9 cellular contexts compared by ENCODE assay signal in the genomic region with DNA sequence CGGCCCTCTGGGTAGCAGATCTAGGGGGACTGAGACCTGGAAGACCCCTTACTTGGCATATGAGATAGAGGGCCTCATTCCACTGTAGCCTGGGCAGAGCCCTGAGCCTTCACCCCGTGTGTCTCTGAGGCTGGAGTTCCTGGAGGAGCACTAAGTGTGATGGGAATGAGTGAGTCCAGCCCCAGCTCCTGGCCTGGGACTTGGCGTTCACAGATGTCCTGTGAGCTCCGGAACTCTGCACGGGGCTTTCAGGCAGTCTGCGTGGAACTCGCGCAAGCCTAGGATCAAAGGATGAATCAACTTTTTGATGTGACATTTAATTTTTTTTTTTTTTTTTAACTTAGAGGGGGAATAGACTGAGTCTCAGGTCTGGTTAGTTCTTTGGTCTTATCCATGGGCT. TPM values are rescaled to one million over a fixed set of nuclear protein-coding genes. Genes with fewer than 3 reads are reported as not detected.
A peak's percentile ranks its signal among the peaks of the same experiment; 100 is the strongest.
DNase-seq lines count a peak whose midpoint lies in the region; ATAC-seq and TF ChIP-seq lines count a peak whose summit lies in the region.
"Had no signal": no experiment of that assay in that cellular context is flagged by ENCODE, and none has a peak within 500 bp of the region (broad histone marks: within the 10 kb centered on the region; RNA-seq: fewer than 3 reads in every experiment).

No MANE protein-coding gene starts in this region.

- H3K4me1 ChIP-seq in lower lobe of right lung (no peaks in the 10 kb centered on the region), stomach smooth muscle (ENCODE audit: control insufficient read depth, insufficient read depth, low read length) (peaks cover 27% of the 10 kb centered on the region)

- peak overlapping the region; percentile 72 for H3K4me3 ChIP-seq in lower lobe of right lung
- peak overlapping the region; percentile 19 to 84 for H3K4me3 ChIP-seq in stomach smooth muscle (ENCODE audit: low read length in 2 of 2)

- intact Hi-C loops in activated CD4-positive, alpha-beta memory T cell treated with anti-CD3 and anti-CD28 coated beads for 36 hours (cut with micrococcal nuclease) = no loop called here
- intact Hi-C loops in activated T-helper 1 cell treated with anti-CD3 and anti-CD28 coated beads, Interleukin-12 subunit alpha, Interleukin-12 subunit beta, Interleukin-2, Interleukin-4 antibody, amounts not matched to agents 30 ng/mL and 10 ng/mL and 1 ng/mL, durations not matched to agents 14 hours and 24 hours and 36 hours (cut with micrococcal nuclease) = no loop called here
- intact Hi-C loops in lower lobe of right lung (cut with DNase I) = no loop called here

- peak overlapping the region; percentile 38 for H3K4me3 Mint-ChIP-seq in activated CD4-positive, alpha-beta memory T cell treated with anti-CD3 and anti-CD28 coated beads for 36 hours
- H3K4me3 Mint-ChIP-seq in activated CD4-positive, alpha-beta memory T cell treated with anti-CD3 and anti-CD28 coated beads, Interleukin-2, amount 10 ng/mL, durations not matched to agents 7 days and 5 days = no peak overlapping the region
- H3K4me3 Mint-ChIP-seq in activated T-helper 1 cell treated with anti-CD3 and anti-CD28 coated beads, Interleukin-12 subunit alpha, Interleukin-12 subunit beta, Interleukin-2, Interleukin-4 antibody, amounts not matched to agents 30 ng/mL and 10 ng/mL and 1 ng/mL, durations not matched to agents 14 hours and 24 hours and 36 hours = peak overlapping the region; percentile 70

- no peaks in the 10 kb centered on the region for H3K27me3 Mint-ChIP-seq in activated CD4-positive, alpha-beta memory T cell treated with anti-CD3 and anti-CD28 coated beads for 36 hours
- H3K27me3 Mint-ChIP-seq in activated CD4-positive, alpha-beta memory T cell treated with anti-CD3 and anti-CD28 coated beads, Interleukin-2, amount 10 ng/mL, durations not matched to agents 7 days and 5 days = peaks cover 33% of the 10 kb centered on the region
- peaks cover 38% of the 10 kb centered on the region for H3K27me3 Mint-ChIP-seq in activated T-helper 1 cell treated with anti-CD3 and anti-CD28 coated beads, Interleukin-12 subunit alpha, Interleukin-12 subunit beta, Interleukin-2, Interleukin-4 antibody, amounts not matched to agents 30 ng/mL and 10 ng/mL and 1 ng/mL, durations not matched to agents 14 hours and 24 hours and 36 hours (ENCODE audit: insufficient read depth)

- peaks cover 7% of the 10 kb centered on the region for H3K4me1 Mint-ChIP-seq in activated CD4-positive, alpha-beta memory T cell treated with anti-CD3 and anti-CD28 coated beads for 36 hours (ENCODE audit: low read depth)
- H3K4me1 Mint-ChIP-seq in activated CD4-positive, alpha-beta memory T cell treated with anti-CD3 and anti-CD28 coated beads, Interleukin-2, amount 10 ng/mL, durations not matched to agents 7 days and 5 days = peaks cover 9% of the 10 kb centered on the region
- H3K4me1 Mint-ChIP-seq in activated T-helper 1 cell treated with anti-CD3 and anti-CD28 coated beads, Interleukin-12 subunit alpha, Interleukin-12 subunit beta, Interleukin-2, Interleukin-4 antibody, amounts not matched to agents 30 ng/mL and 10 ng/mL and 1 ng/mL, durations not matched to agents 14 hours and 24 hours and 36 hours (ENCODE audit: low read depth) = peaks cover 14% of the 10 kb centered on the region

- H3K27ac ChIP-seq in lower lobe of right lung (peak overlapping the region; percentile 36), stomach smooth muscle (ENCODE audit: low read length) (no peak overlapping the region)

- no peak for DNase-seq in activated CD4-positive, alpha-beta memory T cell treated with anti-CD3 and anti-CD28 coated beads for 36 hours
- no peak for DNase-seq in activated CD4-positive, alpha-beta memory T cell treated with anti-CD3 and anti-CD28 coated beads, Interleukin-2, amount 10 ng/mL, durations not matched to agents 7 days and 5 days
- no peak for DNase-seq in activated T-helper 1 cell treated with anti-CD3 and anti-CD28 coated beads, Interleukin-12 subunit alpha, Interleukin-12 subunit beta, Interleukin-2, Interleukin-4 antibody, amounts not matched to agents 30 ng/mL and 10 ng/mL and 1 ng/mL, durations not matched to agents 14 hours and 24 hours and 36 hours (ENCODE audit: low spot score)
- no peak for DNase-seq in lower lobe of right lung
- no peak for DNase-seq in NCI-H2171 (lab: John Stamatoyannopoulos, UW)
- DNase-seq: caudate nucleus had no signal

- ATAC-seq in lower lobe of right lung = no peak
- ATAC-seq in GM21390 (IDR thresholded peaks at IDR 0.05; ENCODE audit: unreplicated experiment) = no peak
- no peak for ATAC-seq in GM19023 (IDR thresholded peaks at IDR 0.05; ENCODE audit: unreplicated experiment)

- CTCF ChIA-PET in activated CD4-positive, alpha-beta memory T cell treated with anti-CD3 and anti-CD28 coated beads for 36 hours (lab: Charles Lee) = interaction anchor here (1.0 to 1.4 kb wide), 2 partner anchors 115 to 256 kb away, joined by 3 read pairs; no protein-coding TSS in a partner anchor
- CTCF ChIA-PET in activated CD4-positive, alpha-beta memory T cell treated with anti-CD3 and anti-CD28 coated beads, Interleukin-2, amount 10 ng/mL, durations not matched to agents 7 days and 5 days (lab: Charles Lee) = interaction anchor here (0.7 to 1.1 kb wide), 2 partner anchors 256 to 525 kb away, joined by 4 read pairs; partner anchors contain the start of gene CNEP1R1

- H3K36me3 Mint-ChIP-seq in activated CD4-positive, alpha-beta memory T cell treated with anti-CD3 and anti-CD28 coated beads for 36 hours = no peaks in the 10 kb centered on the region
- no peaks in the 10 kb centered on the region for H3K36me3 Mint-ChIP-seq in activated CD4-positive, alpha-beta memory T cell treated with anti-CD3 and anti-CD28 coated beads, Interleukin-2, amount 10 ng/mL, durations not matched to agents 7 days and 5 days (ENCODE audit: low read depth)
- H3K36me3 Mint-ChIP-seq in activated T-helper 1 cell treated with anti-CD3 and anti-CD28 coated beads, Interleukin-12 subunit alpha, Interleukin-12 subunit beta, Interleukin-2, Interleukin-4 antibody, amounts not matched to agents 30 ng/mL and 10 ng/mL and 1 ng/mL, durations not matched to agents 14 hours and 24 hours and 36 hours (ENCODE audit: low read depth) = no peaks in the 10 kb centered on the region

- H3K9me3 ChIP-seq in lower lobe of right lung (no peaks in the 10 kb centered on the region), stomach smooth muscle (ENCODE audit: control insufficient read depth in 2 of 2, low read length in 2 of 2) (no peaks in the 10 kb centered on the region)

- H3K27me3 ChIP-seq in lower lobe of right lung (ENCODE audit: low read depth) = peaks cover 15% of the 10 kb centered on the region
- H3K27me3 ChIP-seq in stomach smooth muscle (ENCODE audit: control insufficient read depth in 1 of 2, insufficient read depth in 2 of 2, low read length in 2 of 2) = no peaks in the 10 kb centered on the region

- POLR2A ChIA-PET in activated CD4-positive, alpha-beta memory T cell treated with anti-CD3 and anti-CD28 coated beads for 36 hours (lab: Charles Lee) = no interaction called here
- POLR2A ChIA-PET in activated CD4-positive, alpha-beta memory T cell treated with anti-CD3 and anti-CD28 coated beads, Interleukin-2, amount 10 ng/mL, durations not matched to agents 7 days and 5 days (lab: Charles Lee) = interaction anchor here (0.6 kb wide), 1 partner anchor 428 kb away, joined by 5 read pairs; no protein-coding TSS in a partner anchor

- H3K27ac Mint-ChIP-seq in activated CD4-positive, alpha-beta memory T cell treated with anti-CD3 and anti-CD28 coated beads for 36 hours = no peak overlapping the region
- no peak overlapping the region for H3K27ac Mint-ChIP-seq in activated CD4-positive, alpha-beta memory T cell treated with anti-CD3 and anti-CD28 coated beads, Interleukin-2, amount 10 ng/mL, durations not matched to agents 7 days and 5 days
- no peak overlapping the region for H3K27ac Mint-ChIP-seq in activated T-helper 1 cell treated with anti-CD3 and anti-CD28 coated beads, Interleukin-12 subunit alpha, Interleukin-12 subunit beta, Interleukin-2, Interleukin-4 antibody, amounts not matched to agents 30 ng/mL and 10 ng/mL and 1 ng/mL, durations not matched to agents 14 hours and 24 hours and 36 hours

- no peak for TF ChIP-seq CTCF in lower lobe of right lung (IDR thresholded peaks at IDR 0.05)

- H3K36me3 ChIP-seq in lower lobe of right lung = no peaks in the 10 kb centered on the region
- H3K36me3 ChIP-seq in stomach smooth muscle (ENCODE audit: control insufficient read depth in 2 of 2, insufficient read depth in 2 of 2, low read length in 2 of 2) = peaks cover 0 to 2% of the 10 kb centered on the region in 2 donors

- no peaks in the 10 kb centered on the region for H3K9me3 Mint-ChIP-seq in activated CD4-positive, alpha-beta memory T cell treated with anti-CD3 and anti-CD28 coated beads for 36 hours
- no peaks in the 10 kb centered on the region for H3K9me3 Mint-ChIP-seq in activated CD4-positive, alpha-beta memory T cell treated with anti-CD3 and anti-CD28 coated beads, Interleukin-2, amount 10 ng/mL, durations not matched to agents 7 days and 5 days
- no peaks in the 10 kb centered on the region for H3K9me3 Mint-ChIP-seq in activated T-helper 1 cell treated with anti-CD3 and anti-CD28 coated beads, Interleukin-12 subunit alpha, Interleukin-12 subunit beta, Interleukin-2, Interleukin-4 antibody, amounts not matched to agents 30 ng/mL and 10 ng/mL and 1 ng/mL, durations not matched to agents 14 hours and 24 hours and 36 hours

- no peak overlapping the region for H3K9ac ChIP-seq in stomach smooth muscle (ENCODE audit: low read length in 2 of 2)

RNA-seq across cellular contexts. Expression of gene NKD1, which starts 1.8 kb away (rescaled TPM):
- 1 to 10 TPM in 1 of 2 experiments, under 1 TPM in 1; 0.67 to 1.6 TPM for total RNA-seq in activated CD4-positive, alpha-beta memory T cell treated with anti-CD3 and anti-CD28 coated beads for 36 hours
- total RNA-seq in activated CD4-positive, alpha-beta memory T cell treated with anti-CD3 and anti-CD28 coated beads, Interleukin-2, amount 10 ng/mL, durations not matched to agents 7 days and 5 days = 1 to 10 TPM in 1 of 2 experiments, under 1 TPM in 1; 0.95 to 1.9 TPM
- total RNA-seq in activated T-helper 1 cell treated with anti-CD3 and anti-CD28 coated beads, Interleukin-12 subunit alpha, Interleukin-12 subunit beta, Interleukin-2, Interleukin-4 antibody, amounts not matched to agents 30 ng/mL and 10 ng/mL and 1 ng/mL, durations not matched to agents 14 hours and 24 hours and 36 hours = 1.1 and 1.4 TPM in 2 replicates
- total RNA-seq in lower lobe of right lung = 30.7 TPM

Comparison
In these comparisons a context has a peak if more than half of its experiments do, and no peak if none do; other contexts are left out.
1. RNA of gene NKD1, which starts 1.8 kb away (total RNA-seq): 30.7 TPM in lower lobe of right lung (single experiment); 0.95 to 1.9 TPM in activated CD4-positive, alpha-beta memory T cell treated with anti-CD3 and anti-CD28 coated beads, Interleukin-2, amount 10 ng/mL, durations not matched to agents 7 days and 5 days, 0.67 to 1.6 TPM in activated CD4-positive, alpha-beta memory T cell treated with anti-CD3 and anti-CD28 coated beads for 36 hours and 1.1 to 1.4 TPM in activated T-helper 1 cell treated with anti-CD3 and anti-CD28 coated beads, Interleukin-12 subunit alpha, Interleukin-12 subunit beta, Interleukin-2, Interleukin-4 antibody, amounts not matched to agents 30 ng/mL and 10 ng/mL and 1 ng/mL, durations not matched to agents 14 hours and 24 hours and 36 hours; every median in the first group is over 10 times any median in the second.